7 cellular contexts compared by ENCODE assay signal in the genomic region with DNA sequence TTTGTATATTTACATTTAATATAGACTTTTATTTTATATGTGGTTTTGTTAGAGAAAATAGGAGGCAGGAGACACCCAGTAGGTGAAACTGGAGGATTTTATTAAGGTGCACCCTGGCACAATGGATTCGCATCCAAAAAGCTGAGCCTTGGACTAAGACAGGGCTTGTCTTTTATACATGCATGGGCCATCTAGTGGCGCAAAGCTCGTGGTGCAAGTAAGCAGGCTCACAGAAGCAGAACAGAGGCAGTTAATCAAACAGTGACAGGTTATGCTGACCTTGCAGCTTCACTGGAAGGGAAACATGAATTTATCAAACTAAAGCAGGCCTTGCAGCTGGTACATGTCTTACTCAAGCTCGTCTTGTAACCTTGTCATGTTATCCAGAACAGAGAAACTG. TPM values are rescaled to one million over a fixed set of nuclear protein-coding genes. Genes with fewer than 3 reads are reported as not detected.
DNase-seq lines count a peak whose midpoint lies in the region; ATAC-seq, FAIRE-seq and TF ChIP-seq lines count a peak whose summit lies in the region.

No MANE protein-coding gene starts in this region.

- H3K27ac Mint-ChIP-seq in activated T-helper 17 cell treated with anti-CD3 and anti-CD28 coated beads, Interleukin-2, amount 50 U/mL, for 72 hours: no peak overlapping the region

- peak; percentile 46 for TF ChIP-seq CTCF in kidney (IDR thresholded peaks at IDR 0.05; ENCODE audit: borderline replicate concordance, extremely low read depth, insufficient read depth)
- TF ChIP-seq CTCF in sigmoid colon (IDR thresholded peaks at IDR 0.05): no peak

- no peaks in the 10 kb centered on the region for H3K27me3 ChIP-seq in sigmoid colon

- WGBS in sigmoid colon, 2 donors: 73 to 81% methylated on average over 4 of the region's 4 CpGs

- intact Hi-C loops in kidney (cut with DNase I): no loop called here
- intact Hi-C loops in sigmoid colon (cut with DNase I): no loop called here

- TF ChIP-seq EP300 in sigmoid colon (IDR thresholded peaks at IDR 0.05): no peak

- DNase-seq in GDM1 (lab: John Stamatoyannopoulos, UW) (peak; percentile 6), M059J (ENCODE audit: low read depth) (peak; percentile 34), kidney (no peak), DMS79 (lab: John Stamatoyannopoulos, UW) (no peak), NCI-H2081 treated with DMSO at 0.1 percent for 48 hours (lab: John Stamatoyannopoulos, UW) (no peak), sigmoid colon (no peak)

- H3K4me3 ChIP-seq in kidney (ENCODE audit: low read length in 2 of 2) (no peak overlapping the region), sigmoid colon (no peak overlapping the region)

- no peak overlapping the region for H3K9ac ChIP-seq in kidney (ENCODE audit: low read length in 2 of 2)

- H3K4me1 ChIP-seq in kidney (ENCODE audit: control insufficient read depth in 1 of 2, insufficient read depth in 1 of 2, low read depth in 1 of 2, low read length in 2 of 2) (no peaks in the 10 kb centered on the region), sigmoid colon (no peaks in the 10 kb centered on the region)

- H3K9me3 ChIP-seq in kidney (ENCODE audit: control insufficient read depth in 1 of 2, low read length in 2 of 2) (peaks cover 0 to 23% of the 10 kb centered on the region in 2 donors), sigmoid colon (peaks cover 0 to 35% (median 2%) of the 10 kb centered on the region in 4 donors)

- H3K36me3 Mint-ChIP-seq in activated T-helper 17 cell treated with anti-CD3 and anti-CD28 coated beads, Interleukin-2, amount 50 U/mL, for 72 hours (ENCODE audit: low read depth): no peaks in the 10 kb centered on the region

- no peak for TF ChIP-seq POLR2A in sigmoid colon (IDR thresholded peaks at IDR 0.05)

- H3K36me3 ChIP-seq in kidney (ENCODE audit: control insufficient read depth in 1 of 2, insufficient read depth in 2 of 2, low read length in 2 of 2): no peaks in the 10 kb centered on the region
- H3K36me3 ChIP-seq in sigmoid colon: no peaks in the 10 kb centered on the region

- no peak overlapping the region for H3K4me3 Mint-ChIP-seq in activated T-helper 17 cell treated with anti-CD3 and anti-CD28 coated beads, Interleukin-2, amount 50 U/mL, for 72 hours

- H3K4me1 Mint-ChIP-seq in activated T-helper 17 cell treated with anti-CD3 and anti-CD28 coated beads, Interleukin-2, amount 50 U/mL, for 72 hours: no peaks in the 10 kb centered on the region

- H3K27ac ChIP-seq in kidney (ENCODE audit: low read depth in 2 of 2, low read length in 2 of 2): no peak overlapping the region
- H3K27ac ChIP-seq in sigmoid colon: no peak overlapping the region

- ATAC-seq in activated T-helper 17 cell treated with anti-CD3 and anti-CD28 coated beads, Interleukin-2, amount 50 U/mL, for 72 hours (replicated peaks): peak; percentile 58

- no peaks in the 10 kb centered on the region for H3K27me3 Mint-ChIP-seq in activated T-helper 17 cell treated with anti-CD3 and anti-CD28 coated beads, Interleukin-2, amount 50 U/mL, for 72 hours

- peaks cover 10% of the 10 kb centered on the region for H3K9me3 Mint-ChIP-seq in activated T-helper 17 cell treated with anti-CD3 and anti-CD28 coated beads, Interleukin-2, amount 50 U/mL, for 72 hours

- no peak for FAIRE-seq in kidney (lab: Jason Lieb, UNC)

RNA-seq across cellular contexts. Expression of gene ZNF681, which starts 58.8 kb away (rescaled TPM):
- 1.1 and 3.1 TPM in 2 replicates for total RNA-seq in M059J (2014; rRNA removed; shearing (Covaris generic))
- total RNA-seq in activated T-helper 17 cell treated with anti-CD3 and anti-CD28 coated beads, Interleukin-2, amount 50 U/mL, for 72 hours: 1 to 10 TPM; 2.3 to 3.1 TPM
- 3.1 TPM for total RNA-seq in kidney
- 0.30 TPM for polyA plus RNA-seq in kidney (ENCODE audit: insufficient read depth, low read depth, low replicate concordance)
- total RNA-seq in sigmoid colon: 1 to 10 TPM in 1 of 4 donors, under 1 TPM in 3; 0.55 to 1.2 (median 0.70) TPM
- polyA plus RNA-seq in sigmoid colon: 1 to 10 TPM; 1.2 to 1.4 (median 1.2) TPM

Comparison
In these comparisons a context has a peak if more than half of its experiments do, and no peak if none do; other contexts are left out.
1. DNase-seq: peak in GDM1 (single experiment) and M059J (single experiment); none in kidney (single experiment), DMS79 (single experiment), NCI-H2081 treated with DMSO at 0.1 percent for 48 hours (single experiment) and sigmoid colon (single experiment).